Comparison of ENCODE assay signal across 8 cellular contexts in the genomic region with DNA sequence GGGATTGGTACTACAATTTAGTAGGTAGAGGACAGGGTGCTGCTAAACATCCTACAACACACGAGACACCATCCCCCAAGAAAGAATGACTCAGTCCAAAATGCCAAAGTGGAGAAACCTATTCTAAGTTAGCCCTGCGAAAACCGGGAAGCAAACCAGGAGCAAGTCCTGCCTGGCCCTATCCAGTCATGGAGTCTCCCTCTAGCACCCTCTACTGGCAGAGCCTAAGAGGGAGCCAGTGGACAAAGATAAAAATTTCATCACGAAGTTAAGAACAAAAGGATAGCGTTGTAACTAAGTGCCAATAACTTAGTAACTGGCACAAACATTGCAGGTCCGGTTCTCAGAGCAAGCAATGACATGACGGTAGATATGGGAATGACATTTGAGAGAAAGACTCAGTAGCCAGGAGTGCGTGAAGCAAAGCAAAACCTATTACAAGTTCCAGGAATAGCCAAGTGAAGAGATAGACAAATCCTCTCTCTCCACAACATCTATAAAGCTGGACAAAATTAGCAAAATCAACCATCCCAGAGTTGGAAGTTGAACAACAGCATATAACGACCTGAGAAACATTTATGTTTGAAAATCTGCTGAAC.
DNase-seq lines count a peak whose midpoint lies in the region; ATAC-seq, FAIRE-seq and TF ChIP-seq lines count a peak whose summit lies in the region.

No MANE protein-coding gene starts in this region.

- no peaks in the 10 kb centered on the region for H3K36me3 ChIP-seq in smooth muscle cell (ENCODE audit: low read depth)

- peak; percentile 91 for FAIRE-seq in D721Med (lab: Jason Lieb, UNC)

- H3K4me2 ChIP-seq in smooth muscle cell = peak overlapping the region; percentile 13

- H3K9ac ChIP-seq in smooth muscle cell (ENCODE audit: low read depth) = no peak overlapping the region

- no peaks in the 10 kb centered on the region for H3F3A ChIP-seq in smooth muscle cell (ENCODE audit: low read depth)

- H3K4me3 Mint-ChIP-seq in activated T-helper 1 cell treated with anti-CD3 and anti-CD28 coated beads, Interleukin-12 subunit alpha, Interleukin-12 subunit beta, Interleukin-2, Interleukin-4 antibody, amounts not matched to agents 30 ng/mL and 10 ng/mL and 1 ng/mL, durations not matched to agents 14 hours and 24 hours and 36 hours = no peak overlapping the region

- H3K9me3 ChIP-seq in smooth muscle cell (replicated peaks; ENCODE audit: low read depth) = no peaks in the 10 kb centered on the region

- H2AFZ ChIP-seq in smooth muscle cell (ENCODE audit: low read depth) = no peak overlapping the region

- no peaks in the 10 kb centered on the region for H3K36me3 Mint-ChIP-seq in activated T-helper 1 cell treated with anti-CD3 and anti-CD28 coated beads, Interleukin-12 subunit alpha, Interleukin-12 subunit beta, Interleukin-2, Interleukin-4 antibody, amounts not matched to agents 30 ng/mL and 10 ng/mL and 1 ng/mL, durations not matched to agents 14 hours and 24 hours and 36 hours (ENCODE audit: low read depth)

- intact Hi-C loops in activated T-helper 1 cell treated with anti-CD3 and anti-CD28 coated beads, Interleukin-12 subunit alpha, Interleukin-12 subunit beta, Interleukin-2, Interleukin-4 antibody, amounts not matched to agents 30 ng/mL and 10 ng/mL and 1 ng/mL, durations not matched to agents 14 hours and 24 hours and 36 hours (cut with micrococcal nuclease) = no loop called here

- no peak overlapping the region for H3K27ac ChIP-seq in smooth muscle cell (ENCODE audit: low read depth)

- H3K9me3 Mint-ChIP-seq in activated T-helper 1 cell treated with anti-CD3 and anti-CD28 coated beads, Interleukin-12 subunit alpha, Interleukin-12 subunit beta, Interleukin-2, Interleukin-4 antibody, amounts not matched to agents 30 ng/mL and 10 ng/mL and 1 ng/mL, durations not matched to agents 14 hours and 24 hours and 36 hours = no peaks in the 10 kb centered on the region

- H3K4me3 ChIP-seq in smooth muscle cell = no peak overlapping the region

- H3K27ac Mint-ChIP-seq in activated T-helper 1 cell treated with anti-CD3 and anti-CD28 coated beads, Interleukin-12 subunit alpha, Interleukin-12 subunit beta, Interleukin-2, Interleukin-4 antibody, amounts not matched to agents 30 ng/mL and 10 ng/mL and 1 ng/mL, durations not matched to agents 14 hours and 24 hours and 36 hours = no peak overlapping the region

- no peaks in the 10 kb centered on the region for H3K27me3 Mint-ChIP-seq in activated T-helper 1 cell treated with anti-CD3 and anti-CD28 coated beads, Interleukin-12 subunit alpha, Interleukin-12 subunit beta, Interleukin-2, Interleukin-4 antibody, amounts not matched to agents 30 ng/mL and 10 ng/mL and 1 ng/mL, durations not matched to agents 14 hours and 24 hours and 36 hours (ENCODE audit: insufficient read depth)

- ATAC-seq in GM19328 (IDR thresholded peaks at IDR 0.05; ENCODE audit: unreplicated experiment) = no peak

- H3K27me3 ChIP-seq in smooth muscle cell (ENCODE audit: low read depth) = no peaks in the 10 kb centered on the region

- H3K4me1 Mint-ChIP-seq in activated T-helper 1 cell treated with anti-CD3 and anti-CD28 coated beads, Interleukin-12 subunit alpha, Interleukin-12 subunit beta, Interleukin-2, Interleukin-4 antibody, amounts not matched to agents 30 ng/mL and 10 ng/mL and 1 ng/mL, durations not matched to agents 14 hours and 24 hours and 36 hours (ENCODE audit: low read depth) = no peaks in the 10 kb centered on the region

- no peaks in the 10 kb centered on the region for H3K79me2 ChIP-seq in smooth muscle cell (ENCODE audit: low read depth)

- TF ChIP-seq CTCF in D721Med (IDR thresholded peaks at IDR 0.05; ENCODE audit: insufficient read depth, missing control alignments) (peak; percentile 94), smooth muscle cell (IDR thresholded peaks at IDR 0.05; ENCODE audit: borderline replicate concordance, insufficient read depth, poor library complexity, severe bottlenecking) (peak; percentile 85)

- no peak for DNase-seq in D721Med (ENCODE audit: insufficient read length, low spot score)
- peak; percentile 25 for DNase-seq in HCEC 1CT
- DNase-seq in NCI-H446 (lab: John Stamatoyannopoulos, UW) = peak; percentile 13 to 77
- DNase-seq in astrocyte of the hippocampus (ENCODE audit: low read depth, low spot score) = peak; percentile 86
- DNase-seq in iPS DF 19.7 (ENCODE audit: low read depth, low spot score) = peak; percentile 38
- DNase-seq in smooth muscle cell (lab: John Stamatoyannopoulos, UW; ENCODE audit: unreplicated experiment) = no peak
- DNase-seq in activated T-helper 1 cell treated with anti-CD3 and anti-CD28 coated beads, Interleukin-12 subunit alpha, Interleukin-12 subunit beta, Interleukin-2, Interleukin-4 antibody, amounts not matched to agents 30 ng/mL and 10 ng/mL and 1 ng/mL, durations not matched to agents 14 hours and 24 hours and 36 hours (ENCODE audit: low spot score) = no peak

- no peaks in the 10 kb centered on the region for H4K20me1 ChIP-seq in smooth muscle cell (ENCODE audit: low read depth)

- H3K4me1 ChIP-seq in smooth muscle cell (ENCODE audit: low read depth) = peaks cover 10% of the 10 kb centered on the region

- WGBS in smooth muscle cell (ENCODE audit: low lambda C conversion rate) = 26% methylated on average over 9 of the region's 9 CpGs

Comparison
In these comparisons a context has a peak if more than half of its experiments do, and no peak if none do; other contexts are left out.
1. DNase-seq: peak in HCEC 1CT (single experiment), NCI-H446 (2 of 2), astrocyte of the hippocampus (single experiment) and iPS DF 19.7 (single experiment); none in D721Med (single experiment), smooth muscle cell (single experiment) and activated T-helper 1 cell treated with anti-CD3 and anti-CD28 coated beads, Interleukin-12 subunit alpha, Interleukin-12 subunit beta, Interleukin-2, Interleukin-4 antibody, amounts not matched to agents 30 ng/mL and 10 ng/mL and 1 ng/mL, durations not matched to agents 14 hours and 24 hours and 36 hours (single experiment).